ENCODE assay signal across 11 cellular contexts in the genomic region with DNA sequence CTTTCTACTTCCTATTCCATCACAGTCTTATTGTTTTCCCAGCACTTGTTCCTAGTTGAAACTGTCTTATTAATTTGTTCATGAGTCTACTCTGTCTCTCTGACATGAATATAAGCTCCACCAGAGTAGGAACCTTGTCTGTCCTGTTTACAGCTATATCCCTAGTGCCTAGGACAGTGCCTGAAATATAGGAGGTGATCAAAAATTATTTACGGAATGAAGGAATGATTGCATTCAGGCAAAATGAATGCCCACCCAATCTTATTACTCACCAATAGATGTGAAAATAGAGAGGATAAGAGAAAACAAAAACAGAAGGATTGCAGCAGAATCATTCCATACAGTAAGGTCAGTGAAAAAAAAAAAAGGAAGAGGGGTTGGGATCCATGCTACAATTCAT. TPM values are rescaled to one million over a fixed set of nuclear protein-coding genes. Genes with fewer than 3 reads are reported as not detected.
A peak's percentile ranks its signal among the peaks of the same experiment; 100 is the strongest.
DNase-seq lines count a peak whose midpoint lies in the region; ATAC-seq and TF ChIP-seq lines count a peak whose summit lies in the region.
"Had no signal": no experiment of that assay in that cellular context is flagged by ENCODE, and none has a peak within 500 bp of the region (broad histone marks: within the 10 kb centered on the region; RNA-seq: fewer than 3 reads in every experiment).

No MANE protein-coding gene starts in this region.

- peaks cover 14% of the 10 kb centered on the region for H3K36me3 Mint-ChIP-seq in activated naive CD4-positive, alpha-beta T cell treated with anti-CD3 and anti-CD28 coated beads for 36 hours (ENCODE audit: low read depth)
- H3K36me3 Mint-ChIP-seq in activated CD8-positive, alpha-beta T cell treated with anti-CD3 and anti-CD28 coated beads for 36 hours (ENCODE audit: low read depth): peaks cover 23% of the 10 kb centered on the region

- no peak for TF ChIP-seq CTCF in activated CD8-positive, alpha-beta T cell treated with anti-CD3 and anti-CD28 coated beads for 36 hours (IDR thresholded peaks at IDR 0.05)

- H3K9ac ChIP-seq in iPS-18a (ENCODE audit: low read length): peak overlapping the region; percentile 99

- H3K9me3 ChIP-seq in iPS-18a (ENCODE audit: control insufficient read depth, low read depth, low read length): no peaks in the 10 kb centered on the region

- no peak for ATAC-seq in activated CD8-positive, alpha-beta T cell treated with anti-CD3 and anti-CD28 coated beads for 36 hours
- no peak for ATAC-seq in stimulated activated naive CD8-positive, alpha-beta T cell treated with anti-CD3 and anti-CD28 coated beads, Interleukin-15, amount 100 ng/mL, for 72 hours
- no peak for ATAC-seq in HG02852 (IDR thresholded peaks at IDR 0.05; ENCODE audit: unreplicated experiment)
- no peak for ATAC-seq in GM18498 (IDR thresholded peaks at IDR 0.05; ENCODE audit: unreplicated experiment)

- peaks cover 17% of the 10 kb centered on the region for H3K4me1 ChIP-seq in iPS-18a (ENCODE audit: control insufficient read depth, low read depth, low read length)

- peak overlapping the region; percentile 94 for H3K4me3 Mint-ChIP-seq in activated naive CD4-positive, alpha-beta T cell treated with anti-CD3 and anti-CD28 coated beads for 36 hours
- H3K4me3 Mint-ChIP-seq in activated CD8-positive, alpha-beta T cell treated with anti-CD3 and anti-CD28 coated beads for 36 hours: peak overlapping the region; percentile 86
- H3K4me3 Mint-ChIP-seq in stimulated activated naive CD8-positive, alpha-beta T cell treated with anti-CD3 and anti-CD28 coated beads, Interleukin-15, amount 100 ng/mL, for 72 hours: peak overlapping the region; percentile 93 to 99

- no peak for DNase-seq in activated naive CD4-positive, alpha-beta T cell treated with anti-CD3 and anti-CD28 coated beads for 36 hours
- DNase-seq in activated naive CD4-positive, alpha-beta T cell treated with Interleukin-2 at 50 U/mL for 16 hours: no peak
- no peak for DNase-seq in activated CD8-positive, alpha-beta T cell treated with anti-CD3 and anti-CD28 coated beads for 36 hours
- DNase-seq in stimulated activated naive CD8-positive, alpha-beta T cell treated with anti-CD3 and anti-CD28 coated beads, Interleukin-15, amount 100 ng/mL, for 72 hours: no peak
- no peak for DNase-seq in cortex of kidney (lab: John Stamatoyannopoulos, UW)
- DNase-seq: activated CD4-positive, alpha-beta T cell treated with anti-CD3 and anti-CD28 coated beads for 4 hours; NCI-H1105; stimulated activated CD4-positive, alpha-beta T cell treated with anti-CD3 and anti-CD28 coated beads, Interleukin-4, amount 100 ng/mL, for 1 hour had no signal

- CTCF ChIA-PET in activated naive CD4-positive, alpha-beta T cell treated with anti-CD3 and anti-CD28 coated beads for 36 hours (lab: Charles Lee): interaction anchor here (0.6 to 1.2 kb wide), 4 partner anchors 14 to 76 kb away, joined by 3 to 5 read pairs (median 4); no protein-coding TSS in a partner anchor
- CTCF ChIA-PET in activated CD8-positive, alpha-beta T cell treated with anti-CD3 and anti-CD28 coated beads for 36 hours (lab: Charles Lee): interaction anchor here (1.0 kb wide), 1 partner anchor 20 kb away, joined by 3 read pairs; a partner anchor contains a TSS

- peaks cover 41% of the 10 kb centered on the region for H3K4me1 Mint-ChIP-seq in activated naive CD4-positive, alpha-beta T cell treated with anti-CD3 and anti-CD28 coated beads for 36 hours (ENCODE audit: low read depth)
- peaks cover 39% of the 10 kb centered on the region for H3K4me1 Mint-ChIP-seq in activated CD8-positive, alpha-beta T cell treated with anti-CD3 and anti-CD28 coated beads for 36 hours (ENCODE audit: low read depth)
- peaks cover 59% of the 10 kb centered on the region for H3K4me1 Mint-ChIP-seq in stimulated activated naive CD8-positive, alpha-beta T cell treated with anti-CD3 and anti-CD28 coated beads, Interleukin-15, amount 100 ng/mL, for 72 hours

- H3K36me3 ChIP-seq in iPS-18a (ENCODE audit: control insufficient read depth, low read depth, low read length): peaks cover 8% of the 10 kb centered on the region

- POLR2A ChIA-PET in activated CD8-positive, alpha-beta T cell treated with anti-CD3 and anti-CD28 coated beads for 36 hours (lab: Charles Lee): interaction anchor here (0.6 to 1.0 kb wide), 7 partner anchors 7 to 424 kb away, joined by 3 to 4 read pairs (median 3); a partner anchor contains a TSS

- peak overlapping the region; percentile 99 for H3K4me3 ChIP-seq in iPS-18a (ENCODE audit: low read length)

- no peaks in the 10 kb centered on the region for H3K27me3 Mint-ChIP-seq in activated naive CD4-positive, alpha-beta T cell treated with anti-CD3 and anti-CD28 coated beads for 36 hours (ENCODE audit: low read depth)
- H3K27me3 Mint-ChIP-seq in activated CD8-positive, alpha-beta T cell treated with anti-CD3 and anti-CD28 coated beads for 36 hours: no peaks in the 10 kb centered on the region
- no peaks in the 10 kb centered on the region for H3K27me3 Mint-ChIP-seq in stimulated activated naive CD8-positive, alpha-beta T cell treated with anti-CD3 and anti-CD28 coated beads, Interleukin-15, amount 100 ng/mL, for 72 hours

- no peak overlapping the region for H3K27ac ChIP-seq in iPS-18a (ENCODE audit: low read length)

- intact Hi-C loops in activated naive CD4-positive, alpha-beta T cell treated with anti-CD3 and anti-CD28 coated beads for 36 hours (cut with micrococcal nuclease): loop anchor here (2.0 to 10.0 kb wide), 2 partner anchors 499 to 671 kb away; a partner anchor contains a TSS
- intact Hi-C loops in activated CD8-positive, alpha-beta T cell treated with anti-CD3 and anti-CD28 coated beads for 36 hours (cut with micrococcal nuclease): no loop called here

- peak overlapping the region; percentile 6 for H3K27ac Mint-ChIP-seq in activated naive CD4-positive, alpha-beta T cell treated with anti-CD3 and anti-CD28 coated beads for 36 hours
- peak overlapping the region; percentile 3 for H3K27ac Mint-ChIP-seq in activated CD8-positive, alpha-beta T cell treated with anti-CD3 and anti-CD28 coated beads for 36 hours
- H3K27ac Mint-ChIP-seq in stimulated activated naive CD8-positive, alpha-beta T cell treated with anti-CD3 and anti-CD28 coated beads, Interleukin-15, amount 100 ng/mL, for 72 hours: peak overlapping the region in 1 of 2 donors; percentile 82

- no peaks in the 10 kb centered on the region for H3K27me3 ChIP-seq in iPS-18a (ENCODE audit: control insufficient read depth, insufficient read depth, low read length)

- no peaks in the 10 kb centered on the region for H3K9me3 Mint-ChIP-seq in activated naive CD4-positive, alpha-beta T cell treated with anti-CD3 and anti-CD28 coated beads for 36 hours
- H3K9me3 Mint-ChIP-seq in activated CD8-positive, alpha-beta T cell treated with anti-CD3 and anti-CD28 coated beads for 36 hours: no peaks in the 10 kb centered on the region
- H3K9me3 Mint-ChIP-seq in stimulated activated naive CD8-positive, alpha-beta T cell treated with anti-CD3 and anti-CD28 coated beads, Interleukin-15, amount 100 ng/mL, for 72 hours: no peaks in the 10 kb centered on the region

RNA-seq across cellular contexts. Expression of a gene that starts 1.1 kb away (rescaled TPM):
- total RNA-seq in activated naive CD4-positive, alpha-beta T cell treated with anti-CD3 and anti-CD28 coated beads for 36 hours: 10 to 100 TPM; 32.4 to 44.0 TPM
- 10 to 100 TPM; 24.3 to 34.7 TPM for total RNA-seq in activated CD8-positive, alpha-beta T cell treated with anti-CD3 and anti-CD28 coated beads for 36 hours

RNA-seq across cellular contexts. Expression of a gene that starts 2.2 kb away (rescaled TPM):
- 10 to 100 TPM; 38.4 to 38.7 TPM for total RNA-seq in activated naive CD4-positive, alpha-beta T cell treated with anti-CD3 and anti-CD28 coated beads for 36 hours
- total RNA-seq in activated CD8-positive, alpha-beta T cell treated with anti-CD3 and anti-CD28 coated beads for 36 hours: 10 to 100 TPM; 30.0 to 33.1 TPM

RNA-seq across cellular contexts. Expression of a gene that starts 20.3 kb away (rescaled TPM):
- total RNA-seq in activated naive CD4-positive, alpha-beta T cell treated with anti-CD3 and anti-CD28 coated beads for 36 hours: 1 to 10 TPM; 7.3 to 7.6 TPM
- 10 to 100 TPM; 13.4 to 14.0 TPM for total RNA-seq in activated CD8-positive, alpha-beta T cell treated with anti-CD3 and anti-CD28 coated beads for 36 hours
